ENCODE assay signal across 15 cellular contexts in genomic region chr12:56361487-56362129, GRCh38. TPM values are rescaled to one million over a fixed set of nuclear protein-coding genes. Genes with fewer than 3 reads are reported as not detected.
DNase-seq lines count a peak whose midpoint lies in the region; ATAC-seq, FAIRE-seq and TF ChIP-seq lines count a peak whose summit lies in the region.
"Had no signal": no experiment of that assay in that cellular context is flagged by ENCODE, and none has a peak within 500 bp of the region (broad histone marks: within the 10 kb centered on the region; RNA-seq: fewer than 3 reads in every experiment).

No MANE protein-coding gene starts in this region.

- TF ChIP-seq EP300 in HepG2 (IDR thresholded peaks at IDR 0.05; ENCODE audit: low read depth in 2 of 2, low read length in 2 of 2): no peak
- TF ChIP-seq EP300 in HepG2 (CRISPR knock-in tag; IDR thresholded peaks at IDR 0.05; ENCODE audit: borderline replicate concordance): 0 out of 2 replicates have a peak, but pooled peaks have one; percentile 13
- no peak for TF ChIP-seq EP300 in tibial nerve (IDR thresholded peaks at IDR 0.05)

- H3K79me2 ChIP-seq in ACC112 (ENCODE audit: control insufficient read depth, insufficient read depth, low read length, unreplicated experiment): peaks cover 32% of the 10 kb centered on the region
- peaks cover 21% of the 10 kb centered on the region for H3K79me2 ChIP-seq in HepG2 (ENCODE audit: insufficient read depth, low read length)

- peaks cover 31% of the 10 kb centered on the region for H3K4me1 Mint-ChIP-seq in CD8-positive, alpha-beta T cell (ENCODE audit: low read depth)
- peaks cover 16% of the 10 kb centered on the region for H3K4me1 Mint-ChIP-seq in activated CD4-positive, alpha-beta memory T cell treated with anti-CD3 and anti-CD28 coated beads for 36 hours (ENCODE audit: low read depth)

- TF ChIP-seq CTCF in CD8-positive, alpha-beta T cell (IDR thresholded peaks at IDR 0.05): no peak
- TF ChIP-seq CTCF in HepG2 (CRISPR knock-in tag; IDR thresholded peaks at IDR 0.05) (peak; percentile 53), tibial nerve (IDR thresholded peaks at IDR 0.05) (no peak)

- peak overlapping the region; percentile 62 for H3K9ac ChIP-seq in HepG2 (ENCODE audit: insufficient read depth, low read depth, low read length)

- H3K4me1 ChIP-seq in ACC112 (ENCODE audit: control insufficient read depth, insufficient read depth, low read length, unreplicated experiment): peaks cover 4% of the 10 kb centered on the region
- H3K4me1 ChIP-seq in CD8-positive, alpha-beta T cell (ENCODE audit: insufficient read depth, low read length): peaks cover 23% of the 10 kb centered on the region
- peaks cover 78% of the 10 kb centered on the region for H3K4me1 ChIP-seq in HepG2 (ENCODE audit: insufficient read depth, low read length)
- peaks cover 0 to 29% (median 21%) of the 10 kb centered on the region in 4 donors for H3K4me1 ChIP-seq in tibial nerve

- H3K27ac ChIP-seq in ACC112 (ENCODE audit: low read depth, low read length): no peak overlapping the region
- no peak overlapping the region for H3K27ac ChIP-seq in CD8-positive, alpha-beta T cell (ENCODE audit: low read depth, low read length)
- H3K27ac ChIP-seq in HepG2 (ENCODE audit: extremely low read length, insufficient read depth, low read length): peak overlapping the region; percentile 83
- H3K27ac ChIP-seq in tibial nerve: no peak overlapping the region
- H3K27ac ChIP-seq: KMS-11 had no signal

- no peak overlapping the region for H2AFZ ChIP-seq in ACC112 (ENCODE audit: low read length, unreplicated experiment)
- no peak overlapping the region for H2AFZ ChIP-seq in HepG2 (ENCODE audit: low read length)

- peaks cover 5% of the 10 kb centered on the region for H3K36me3 Mint-ChIP-seq in CD8-positive, alpha-beta T cell
- peaks cover 4% of the 10 kb centered on the region for H3K36me3 Mint-ChIP-seq in activated CD4-positive, alpha-beta memory T cell treated with anti-CD3 and anti-CD28 coated beads for 36 hours

- WGBS in HepG2 (ENCODE audit: low lambda C conversion rate): 39% methylated on average over 2 of the region's 8 CpGs
- WGBS in tibial nerve, 2 donors: 79 to 83% methylated on average over 8 of the region's 8 CpGs

- ATAC-seq in CD8-positive, alpha-beta T cell: no peak
- ATAC-seq in HepG2: peak; percentile 24
- no peak for ATAC-seq in left cardiac atrium
- no peak for ATAC-seq in GM19035 (IDR thresholded peaks at IDR 0.05; ENCODE audit: unreplicated experiment)

- FAIRE-seq in HepG2 (lab: Jason Lieb, UNC): no peak

- POLR2A ChIA-PET in CD8-positive, alpha-beta T cell (lab: Charles Lee): interaction anchor here (1.0 to 4.6 kb wide), 2 partner anchors 23 to 170 kb away, joined by 3 to 84 read pairs; partner anchors contain the start of gene IL23A
- POLR2A ChIA-PET in activated CD4-positive, alpha-beta memory T cell treated with anti-CD3 and anti-CD28 coated beads for 36 hours (lab: Charles Lee): interaction anchor here (0.5 to 5.3 kb wide), 5 partner anchors 10 to 258 kb away, joined by 3 to 58 read pairs (median 5); partner anchors contain the start of genes CNPY2, IL23A, PA2G4 and TIMELESS
- POLR2A ChIA-PET in HepG2 (lab: Yijun Ruan, JAX): interaction anchor here (0.5 to 7.9 kb wide), 13 partner anchors 13 to 140 kb away, joined by 3 to 81 read pairs (median 4); partner anchors contain the start of genes CNPY2, GLS2, PAN2 and RNF41

- no peaks in the 10 kb centered on the region for H3K27me3 Mint-ChIP-seq in CD8-positive, alpha-beta T cell (ENCODE audit: low read depth)
- H3K27me3 Mint-ChIP-seq in activated CD4-positive, alpha-beta memory T cell treated with anti-CD3 and anti-CD28 coated beads for 36 hours: no peaks in the 10 kb centered on the region

- intact Hi-C loops in CD8-positive, alpha-beta T cell (cut with DNase I, micrococcal nuclease): loop anchor here in 1 of 2 experiments (2.0 kb wide), 1 partner anchor 275 kb away; no protein-coding TSS in a partner anchor
- intact Hi-C loops in activated CD4-positive, alpha-beta memory T cell treated with anti-CD3 and anti-CD28 coated beads for 36 hours (cut with micrococcal nuclease): loop anchor here (2.0 to 5.0 kb wide), 3 partner anchors 61 to 276 kb away; partner anchors contain the start of genes ANKRD52 and CS
- intact Hi-C loops in HepG2 (cut with micrococcal nuclease; ENCODE audit: unreplicated experiment) (loop anchor here (1.0 to 2.0 kb wide), 2 partner anchors 87 to 103 kb away; no protein-coding TSS in a partner anchor), left cardiac atrium (cut with DNase I) (no loop called here)

- H3K4me3 ChIP-seq in ACC112 (ENCODE audit: low read depth, low read length): peak overlapping the region; percentile 97
- H3K4me3 ChIP-seq in CD8-positive, alpha-beta T cell (ENCODE audit: low read depth, low read length): no peak overlapping the region
- H3K4me3 ChIP-seq in HepG2 (replicated peaks in 1 of 3; ENCODE audit: insufficient read depth in 1 of 3, low read depth in 2 of 3, low read length in 3 of 3): peak overlapping the region; percentile 65 to 94 (median 83)
- no peak overlapping the region for H3K4me3 ChIP-seq in tibial nerve

- peak overlapping the region; percentile 81 for H3K4me2 ChIP-seq in HepG2 (ENCODE audit: low read depth, low read length)

- no peaks in the 10 kb centered on the region for H3K36me3 ChIP-seq in ACC112 (ENCODE audit: insufficient read depth, low read length)
- H3K36me3 ChIP-seq in CD8-positive, alpha-beta T cell (ENCODE audit: insufficient read depth, low read length): no peaks in the 10 kb centered on the region
- H3K36me3 ChIP-seq in HepG2 (replicated peaks in 1 of 2; ENCODE audit: control insufficient read depth in 1 of 2, insufficient read depth in 2 of 2, low read length in 2 of 2): no peaks in the 10 kb centered on the region
- H3K36me3 ChIP-seq in tibial nerve: peaks cover 0 to under 1% (median 0%) of the 10 kb centered on the region in 3 donors

- CTCF ChIA-PET in CD8-positive, alpha-beta T cell (lab: Charles Lee): interaction anchor here (1.0 to 1.2 kb wide), 3 partner anchors 11 to 103 kb away, joined by 3 to 6 read pairs (median 3); no protein-coding TSS in a partner anchor
- CTCF ChIA-PET in activated CD4-positive, alpha-beta memory T cell treated with anti-CD3 and anti-CD28 coated beads for 36 hours (lab: Charles Lee): interaction anchor here (0.7 to 1.4 kb wide), 4 partner anchors 12 to 172 kb away, joined by 3 read pairs; no protein-coding TSS in a partner anchor
- CTCF ChIA-PET in HepG2 (lab: Yijun Ruan, JAX; ENCODE audit: low intra/inter-chr PET ratio, low total read pairs): no interaction called here

- TF ChIP-seq POLR2A in HepG2 (IDR thresholded peaks at IDR 0.05; ENCODE audit: insufficient read depth in 1 of 2, low read depth in 2 of 2, low read length in 2 of 2) (0 out of 4 replicates have a peak, but pooled peaks of 1 of the 2 experiments have one; percentile 29), tibial nerve (IDR thresholded peaks at IDR 0.05) (no peak)

- in situ Hi-C loops in HepG2 (cut with HindIII; ENCODE audit: extremely low pct_ligation_motif_present, low pct_unique_long_range_greater_than_20kb): no loop called here

- no peaks in the 10 kb centered on the region for H3K9me3 Mint-ChIP-seq in CD8-positive, alpha-beta T cell
- H3K9me3 Mint-ChIP-seq in activated CD4-positive, alpha-beta memory T cell treated with anti-CD3 and anti-CD28 coated beads for 36 hours: no peaks in the 10 kb centered on the region

- no peaks in the 10 kb centered on the region for H3K9me3 ChIP-seq in CD8-positive, alpha-beta T cell (ENCODE audit: low read length)
- H3K9me3 ChIP-seq in HepG2 (ENCODE audit: low read length) (no peaks in the 10 kb centered on the region), tibial nerve (no peaks in the 10 kb centered on the region)

- BruUV-seq in HepG2 (replicated peaks; lab: Mats Ljungman, UMichigan): no TSS peak

- no peak for DNase-seq in CD8-positive, alpha-beta T cell
- no peak for DNase-seq in activated CD4-positive, alpha-beta memory T cell treated with anti-CD3 and anti-CD28 coated beads for 36 hours
- DNase-seq in HepG2 (ENCODE audit: low spot score) (no peak), tibial nerve (ENCODE audit: low spot score in 2 of 2) (no peak), left cardiac atrium (no peak), NCI-H1105 (lab: John Stamatoyannopoulos, UW) (no peak)
- DNase-seq: DMS79, hippocampal formation, mesendoderm, T-helper 9 cell had no signal

- H3K27me3 ChIP-seq in ACC112 (ENCODE audit: insufficient read depth, low read length) (no peaks in the 10 kb centered on the region), HepG2 (ENCODE audit: control insufficient read depth in 1 of 2, insufficient read depth in 2 of 2, low read length in 2 of 2) (no peaks in the 10 kb centered on the region), tibial nerve (no peaks in the 10 kb centered on the region)
- H3K27me3 ChIP-seq in CD8-positive, alpha-beta T cell (ENCODE audit: insufficient read depth, low read length): no peaks in the 10 kb centered on the region

- H3K27ac Mint-ChIP-seq in CD8-positive, alpha-beta T cell: peak overlapping the region; percentile 95
- H3K27ac Mint-ChIP-seq in activated CD4-positive, alpha-beta memory T cell treated with anti-CD3 and anti-CD28 coated beads for 36 hours: peak overlapping the region; percentile 30

- peak overlapping the region; percentile 95 for H3K4me3 Mint-ChIP-seq in CD8-positive, alpha-beta T cell
- H3K4me3 Mint-ChIP-seq in activated CD4-positive, alpha-beta memory T cell treated with anti-CD3 and anti-CD28 coated beads for 36 hours: peak overlapping the region; percentile 89

- no peaks in the 10 kb centered on the region for H4K20me1 ChIP-seq in HepG2 (ENCODE audit: insufficient read depth, low read length)

- no peak for TF ChIP-seq RAD21 in HepG2 (CRISPR knock-in tag; IDR thresholded peaks at IDR 0.05)

RNA-seq across cellular contexts. Expression of gene APOF, which starts 1.0 kb away (rescaled TPM):
- not detected for total RNA-seq in CD8-positive, alpha-beta T cell
- total RNA-seq in activated CD4-positive, alpha-beta memory T cell treated with anti-CD3 and anti-CD28 coated beads for 36 hours: not detected
- total RNA-seq in HepG2 (2016; rRNA removed; fragmentation: Illumina TruSeq; extraction: Trizol) (1.7 and 3.3 TPM in 2 replicates), tibial nerve (not detected), left cardiac atrium (not detected)
- 0.35 and 0.81 TPM in 2 replicates for total RNA-seq in HepG2 (2016; cell fraction: cytosol; rRNA removed; fragmentation: Illumina TruSeq; extraction: Trizol; ENCODE audit: low read depth)
- 1.7 and 3.4 TPM in 2 replicates for total RNA-seq in HepG2 (2016; cell fraction: insoluble cytoplasmic fraction; rRNA removed; fragmentation: Illumina TruSeq; extraction: Trizol)
- 1.1 and 1.3 TPM in 2 replicates for total RNA-seq in HepG2 (2016; cell fraction: membrane; rRNA removed; fragmentation: Illumina TruSeq; extraction: Trizol)
- total RNA-seq in HepG2 (2016; cell fraction: nucleus; rRNA removed; fragmentation: Illumina TruSeq; extraction: Trizol): 2.1 and 2.8 TPM in 2 replicates
- polyA plus RNA-seq in HepG2 (2011; rRNA removed): 23.9 and 27.5 TPM in 2 replicates
- 19.0 and 25.8 TPM in 2 replicates for polyA plus RNA-seq in HepG2 (2011; cell fraction: cytosol; rRNA removed)
- 10.5 and 14.9 TPM in 2 replicates for polyA plus RNA-seq in HepG2 (2011; cell fraction: nucleus; rRNA removed)
- 8.7 and 19.1 TPM in 2 replicates for polyA plus RNA-seq in HepG2 (2012)
- 0.36 TPM in 2 replicates for polyA plus RNA-seq in HepG2 (2016; cell fraction: cytosol; fragmentation: Illumina TruSeq; extraction: Trizol; ENCODE audit: low read depth)
- 1.2 and 1.4 TPM in 2 replicates for polyA plus RNA-seq in HepG2 (2016; cell fraction: insoluble cytoplasmic fraction; fragmentation: Illumina TruSeq; extraction: Trizol; ENCODE audit: low read depth)
- polyA plus RNA-seq in HepG2 (2016; cell fraction: membrane; fragmentation: Illumina TruSeq; extraction: Trizol; ENCODE audit: low read depth): 0.80 and 0.83 TPM in 2 replicates
- 3.9 and 5.0 TPM in 2 replicates for polyA plus RNA-seq in HepG2 (2016; cell fraction: nucleus; fragmentation: Illumina TruSeq; extraction: Trizol; ENCODE audit: insufficient read depth, low read depth)
- polyA minus RNA-seq in HepG2 (2011; rRNA and poly(A)+ RNA removed; ENCODE audit: low replicate concordance): 29.3 TPM in 1 of 2 replicates, not detected in the other
- polyA minus RNA-seq in HepG2 (2011; cell fraction: cytosol; rRNA and poly(A)+ RNA removed): 6.4 and 11.9 TPM in 2 replicates
- polyA minus RNA-seq in HepG2 (2011; cell fraction: nucleus; rRNA and poly(A)+ RNA removed): 8.0 and 11.3 TPM in 2 replicates
- total RNA-seq: temporal lobe had no signal
- polyA plus RNA-seq: esophagus had no signal

RNA-seq across cellular contexts. Expression of gene STAT2, which starts 1.7 kb away (rescaled TPM):
- 10 to 100 TPM; 71.8 to 81.9 TPM for total RNA-seq in CD8-positive, alpha-beta T cell
- total RNA-seq in activated CD4-positive, alpha-beta memory T cell treated with anti-CD3 and anti-CD28 coated beads for 36 hours: 100 to 1,000 TPM; 125 to 139 TPM
- 41.6 and 43.5 TPM in 2 replicates for total RNA-seq in HepG2 (2016; rRNA removed; fragmentation: Illumina TruSeq; extraction: Trizol)
- 8.2 and 10.4 TPM in 2 replicates for total RNA-seq in HepG2 (2016; cell fraction: cytosol; rRNA removed; fragmentation: Illumina TruSeq; extraction: Trizol; ENCODE audit: low read depth)
- total RNA-seq in HepG2 (2016; cell fraction: insoluble cytoplasmic fraction; rRNA removed; fragmentation: Illumina TruSeq; extraction: Trizol): 38.2 and 47.1 TPM in 2 replicates
- 6.1 and 7.9 TPM in 2 replicates for total RNA-seq in HepG2 (2016; cell fraction: membrane; rRNA removed; fragmentation: Illumina TruSeq; extraction: Trizol)
- 59.2 and 64.5 TPM in 2 replicates for total RNA-seq in HepG2 (2016; cell fraction: nucleus; rRNA removed; fragmentation: Illumina TruSeq; extraction: Trizol)
- 84.6 and 107 TPM in 2 replicates for polyA plus RNA-seq in HepG2 (2011; rRNA removed)
- polyA plus RNA-seq in HepG2 (2011; cell fraction: cytosol; rRNA removed): 34.2 and 40.4 TPM in 2 replicates
- 316 and 363 TPM in 2 replicates for polyA plus RNA-seq in HepG2 (2011; cell fraction: nucleus; rRNA removed)
- polyA plus RNA-seq in HepG2 (2012): 39.4 and 48.7 TPM in 2 replicates
- 0.74 and 0.92 TPM in 2 replicates for polyA plus RNA-seq in HepG2 (2016; cell fraction: cytosol; fragmentation: Illumina TruSeq; extraction: Trizol; ENCODE audit: low read depth)
- 17.0 and 20.3 TPM in 2 replicates for polyA plus RNA-seq in HepG2 (2016; cell fraction: insoluble cytoplasmic fraction; fragmentation: Illumina TruSeq; extraction: Trizol; ENCODE audit: low read depth)
- 2.5 and 2.7 TPM in 2 replicates for polyA plus RNA-seq in HepG2 (2016; cell fraction: membrane; fragmentation: Illumina TruSeq; extraction: Trizol; ENCODE audit: low read depth)
- 104 and 121 TPM in 2 replicates for polyA plus RNA-seq in HepG2 (2016; cell fraction: nucleus; fragmentation: Illumina TruSeq; extraction: Trizol; ENCODE audit: insufficient read depth, low read depth)
- polyA minus RNA-seq in HepG2 (2011; rRNA and poly(A)+ RNA removed; ENCODE audit: low replicate concordance): 68.9 and 86.5 TPM in 2 replicates
- polyA minus RNA-seq in HepG2 (2011; cell fraction: cytosol; rRNA and poly(A)+ RNA removed): 29.2 and 34.2 TPM in 2 replicates
- polyA minus RNA-seq in HepG2 (2011; cell fraction: nucleus; rRNA and poly(A)+ RNA removed): 182 and 240 TPM in 2 replicates
- 100 to 1,000 TPM; 163 to 296 (median 239) TPM for total RNA-seq in tibial nerve
- total RNA-seq in left cardiac atrium: 10 to 100 TPM; 52.2 to 68.1 TPM

RNA-seq across cellular contexts. Expression of gene IL23A, which starts 22.9 kb away (rescaled TPM):
- 10 to 100 TPM; 21.3 to 26.7 TPM for total RNA-seq in CD8-positive, alpha-beta T cell
- 10 to 100 TPM; 47.6 to 48.5 TPM for total RNA-seq in activated CD4-positive, alpha-beta memory T cell treated with anti-CD3 and anti-CD28 coated beads for 36 hours
- total RNA-seq in HepG2 (2016; rRNA removed; fragmentation: Illumina TruSeq; extraction: Trizol): 0.35 and 0.51 TPM in 2 replicates
- total RNA-seq in HepG2 (2016; cell fraction: cytosol; rRNA removed; fragmentation: Illumina TruSeq; extraction: Trizol; ENCODE audit: low read depth): 0.30 TPM in 1 of 2 replicates, not detected in the other
- 0.24 TPM in 1 of 2 replicates, not detected in the other for total RNA-seq in HepG2 (2016; cell fraction: insoluble cytoplasmic fraction; rRNA removed; fragmentation: Illumina TruSeq; extraction: Trizol)
- total RNA-seq in HepG2 (2016; cell fraction: membrane; rRNA removed; fragmentation: Illumina TruSeq; extraction: Trizol): 0.31 and 0.59 TPM in 2 replicates
- not detected in 2 replicates for total RNA-seq in HepG2 (2016; cell fraction: nucleus; rRNA removed; fragmentation: Illumina TruSeq; extraction: Trizol)
- 0.33 and 0.72 TPM in 2 replicates for polyA plus RNA-seq in HepG2 (2011; rRNA removed)
- 0.31 and 0.36 TPM in 2 replicates for polyA plus RNA-seq in HepG2 (2011; cell fraction: cytosol; rRNA removed)
- polyA plus RNA-seq in HepG2 (2011; cell fraction: nucleus; rRNA removed): 0.47 and 0.63 TPM in 2 replicates
- 0.48 and 0.75 TPM in 2 replicates for polyA plus RNA-seq in HepG2 (2012)
- polyA plus RNA-seq in HepG2 (2016; cell fraction: cytosol; fragmentation: Illumina TruSeq; extraction: Trizol; ENCODE audit: low read depth): 0.42 and 0.51 TPM in 2 replicates
- 0.35 TPM in 1 of 2 replicates, not detected in the other for polyA plus RNA-seq in HepG2 (2016; cell fraction: insoluble cytoplasmic fraction; fragmentation: Illumina TruSeq; extraction: Trizol; ENCODE audit: low read depth)
- 0.70 TPM in 1 of 2 replicates, not detected in the other for polyA plus RNA-seq in HepG2 (2016; cell fraction: membrane; fragmentation: Illumina TruSeq; extraction: Trizol; ENCODE audit: low read depth)
- polyA plus RNA-seq in HepG2 (2016; cell fraction: nucleus; fragmentation: Illumina TruSeq; extraction: Trizol; ENCODE audit: insufficient read depth, low read depth): 0.74 and 1.5 TPM in 2 replicates
- polyA minus RNA-seq in HepG2 (2011; rRNA and poly(A)+ RNA removed; ENCODE audit: low replicate concordance): 0.38 TPM in 1 of 2 replicates, not detected in the other
- not detected in 2 replicates for polyA minus RNA-seq in HepG2 (2011; cell fraction: cytosol; rRNA and poly(A)+ RNA removed)
- not detected in 2 replicates for polyA minus RNA-seq in HepG2 (2011; cell fraction: nucleus; rRNA and poly(A)+ RNA removed)
- total RNA-seq in tibial nerve: not detected
- not detected for total RNA-seq in left cardiac atrium
- total RNA-seq: temporal lobe had no signal

RNA-seq across cellular contexts. Expression of gene PAN2, which starts 27.8 kb away (rescaled TPM):
- 100 to 1,000 TPM; 111 to 113 TPM for total RNA-seq in CD8-positive, alpha-beta T cell
- total RNA-seq in activated CD4-positive, alpha-beta memory T cell treated with anti-CD3 and anti-CD28 coated beads for 36 hours: 10 to 100 TPM; 49.0 to 51.2 TPM
- total RNA-seq in HepG2 (2016; rRNA removed; fragmentation: Illumina TruSeq; extraction: Trizol) (14.8 and 27.2 TPM in 2 replicates), tibial nerve (10 to 100 TPM; 50.1 to 69.8 (median 63.5) TPM), left cardiac atrium (10 to 100 TPM; 38.5 to 39.4 TPM)
- total RNA-seq in HepG2 (2016; cell fraction: cytosol; rRNA removed; fragmentation: Illumina TruSeq; extraction: Trizol; ENCODE audit: low read depth): 1.6 and 2.2 TPM in 2 replicates
- total RNA-seq in HepG2 (2016; cell fraction: insoluble cytoplasmic fraction; rRNA removed; fragmentation: Illumina TruSeq; extraction: Trizol): 12.7 and 29.9 TPM in 2 replicates
- 4.4 and 4.6 TPM in 2 replicates for total RNA-seq in HepG2 (2016; cell fraction: membrane; rRNA removed; fragmentation: Illumina TruSeq; extraction: Trizol)
- total RNA-seq in HepG2 (2016; cell fraction: nucleus; rRNA removed; fragmentation: Illumina TruSeq; extraction: Trizol): 46.3 and 53.3 TPM in 2 replicates
- polyA plus RNA-seq in HepG2 (2011; rRNA removed): 61.1 and 68.5 TPM in 2 replicates
- 10.4 and 10.7 TPM in 2 replicates for polyA plus RNA-seq in HepG2 (2011; cell fraction: cytosol; rRNA removed)
- polyA plus RNA-seq in HepG2 (2011; cell fraction: nucleus; rRNA removed): 745 and 829 TPM in 2 replicates
- 59.3 and 76.5 TPM in 2 replicates for polyA plus RNA-seq in HepG2 (2012)
- polyA plus RNA-seq in HepG2 (2016; cell fraction: cytosol; fragmentation: Illumina TruSeq; extraction: Trizol; ENCODE audit: low read depth): 0.83 TPM in 2 replicates
- polyA plus RNA-seq in HepG2 (2016; cell fraction: insoluble cytoplasmic fraction; fragmentation: Illumina TruSeq; extraction: Trizol; ENCODE audit: low read depth): 11.7 and 13.2 TPM in 2 replicates
- 1.2 and 2.0 TPM in 2 replicates for polyA plus RNA-seq in HepG2 (2016; cell fraction: membrane; fragmentation: Illumina TruSeq; extraction: Trizol; ENCODE audit: low read depth)
- polyA plus RNA-seq in HepG2 (2016; cell fraction: nucleus; fragmentation: Illumina TruSeq; extraction: Trizol; ENCODE audit: insufficient read depth, low read depth): 117 and 129 TPM in 2 replicates
- polyA minus RNA-seq in HepG2 (2011; rRNA and poly(A)+ RNA removed; ENCODE audit: low replicate concordance): 28.0 and 50.8 TPM in 2 replicates
- polyA minus RNA-seq in HepG2 (2011; cell fraction: cytosol; rRNA and poly(A)+ RNA removed): 6.0 and 6.1 TPM in 2 replicates
- polyA minus RNA-seq in HepG2 (2011; cell fraction: nucleus; rRNA and poly(A)+ RNA removed): 91.0 and 105 TPM in 2 replicates

RNA-seq across cellular contexts. Expression of gene CNPY2, which starts 45.8 kb away (rescaled TPM):
- total RNA-seq in CD8-positive, alpha-beta T cell: 10 to 100 TPM; 23.5 to 33.9 TPM
- total RNA-seq in activated CD4-positive, alpha-beta memory T cell treated with anti-CD3 and anti-CD28 coated beads for 36 hours: 10 to 100 TPM; 74.7 to 91.6 TPM
- total RNA-seq in HepG2 (2016; rRNA removed; fragmentation: Illumina TruSeq; extraction: Trizol): 246 and 356 TPM in 2 replicates
- total RNA-seq in HepG2 (2016; cell fraction: cytosol; rRNA removed; fragmentation: Illumina TruSeq; extraction: Trizol; ENCODE audit: low read depth): 86.2 and 116 TPM in 2 replicates
- total RNA-seq in HepG2 (2016; cell fraction: insoluble cytoplasmic fraction; rRNA removed; fragmentation: Illumina TruSeq; extraction: Trizol): 297 and 346 TPM in 2 replicates
- 159 and 178 TPM in 2 replicates for total RNA-seq in HepG2 (2016; cell fraction: membrane; rRNA removed; fragmentation: Illumina TruSeq; extraction: Trizol)
- 222 and 249 TPM in 2 replicates for total RNA-seq in HepG2 (2016; cell fraction: nucleus; rRNA removed; fragmentation: Illumina TruSeq; extraction: Trizol)
- 250 and 285 TPM in 2 replicates for polyA plus RNA-seq in HepG2 (2011; rRNA removed)
- polyA plus RNA-seq in HepG2 (2011; cell fraction: cytosol; rRNA removed): 234 and 239 TPM in 2 replicates
- polyA plus RNA-seq in HepG2 (2011; cell fraction: nucleus; rRNA removed): 93.0 and 101 TPM in 2 replicates
- 153 and 157 TPM in 2 replicates for polyA plus RNA-seq in HepG2 (2012)
- polyA plus RNA-seq in HepG2 (2016; cell fraction: cytosol; fragmentation: Illumina TruSeq; extraction: Trizol; ENCODE audit: low read depth): 111 and 147 TPM in 2 replicates
- polyA plus RNA-seq in HepG2 (2016; cell fraction: insoluble cytoplasmic fraction; fragmentation: Illumina TruSeq; extraction: Trizol; ENCODE audit: low read depth): 240 and 292 TPM in 2 replicates
- 135 and 177 TPM in 2 replicates for polyA plus RNA-seq in HepG2 (2016; cell fraction: membrane; fragmentation: Illumina TruSeq; extraction: Trizol; ENCODE audit: low read depth)
- 388 and 406 TPM in 2 replicates for polyA plus RNA-seq in HepG2 (2016; cell fraction: nucleus; fragmentation: Illumina TruSeq; extraction: Trizol; ENCODE audit: insufficient read depth, low read depth)
- polyA minus RNA-seq in HepG2 (2011; rRNA and poly(A)+ RNA removed; ENCODE audit: low replicate concordance): 67.5 and 176 TPM in 2 replicates
- polyA minus RNA-seq in HepG2 (2011; cell fraction: cytosol; rRNA and poly(A)+ RNA removed): 51.0 and 58.1 TPM in 2 replicates
- polyA minus RNA-seq in HepG2 (2011; cell fraction: nucleus; rRNA and poly(A)+ RNA removed): 63.1 and 76.1 TPM in 2 replicates
- 100 to 1,000 TPM in 2 of 4 donors, 10 to 100 TPM in 2; 94.9 to 141 (median 109) TPM for total RNA-seq in tibial nerve
- 10 to 100 TPM; 54.1 to 60.7 TPM for total RNA-seq in left cardiac atrium

Comparison
In these comparisons a context has a peak if more than half of its experiments do, and no peak if none do; other contexts are left out.
1. H3K4me3 ChIP-seq: peak in ACC112 (single experiment) and HepG2 (3 of 3); none in CD8-positive, alpha-beta T cell (single experiment) and tibial nerve (0 of 4).
2. RNA of gene IL23A, which starts 22.9 kb away (total RNA-seq): 47.6 to 48.5 TPM in activated CD4-positive, alpha-beta memory T cell treated with anti-CD3 and anti-CD28 coated beads for 36 hours and 21.3 to 26.7 TPM in CD8-positive, alpha-beta T cell; 0.24 to 0.59 TPM in HepG2, not detected in left cardiac atrium and not detected in tibial nerve; every median in the first group is over 10 times any median in the second.
3. intact Hi-C loops: an anchor here in activated CD4-positive, alpha-beta memory T cell treated with anti-CD3 and anti-CD28 coated beads for 36 hours (2.0 to 5.0 kb wide) and HepG2 (1.0 to 2.0 kb wide); none called in left cardiac atrium.